Comparison of ENCODE assay signal across 10 cellular contexts in the genomic region with DNA sequence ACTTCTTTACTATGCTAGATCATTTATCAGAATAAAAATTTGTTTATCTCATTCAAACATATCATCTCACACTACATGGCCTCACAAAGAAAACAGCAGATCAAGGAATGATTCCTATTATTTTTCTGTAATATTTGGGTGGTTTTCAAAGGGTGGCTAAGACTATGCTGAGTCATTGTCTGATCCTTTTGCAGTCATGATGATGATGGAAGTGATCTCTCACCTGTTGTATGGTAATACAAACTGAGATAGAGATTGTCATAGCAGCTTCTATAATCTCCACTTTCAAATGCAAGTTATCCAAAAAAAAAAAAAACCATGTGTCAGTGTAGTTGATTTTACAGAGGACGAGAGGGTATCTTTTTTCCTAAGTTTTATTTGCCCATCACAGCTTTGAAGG. TPM values are rescaled to one million over a fixed set of nuclear protein-coding genes. Genes with fewer than 3 reads are reported as not detected.
A peak's percentile ranks its signal among the peaks of the same experiment; 100 is the strongest.
DNase-seq lines count a peak whose midpoint lies in the region; ATAC-seq and TF ChIP-seq lines count a peak whose summit lies in the region.
"Had no signal": no experiment of that assay in that cellular context is flagged by ENCODE, and none has a peak within 500 bp of the region (broad histone marks: within the 10 kb centered on the region; RNA-seq: fewer than 3 reads in every experiment).

No MANE protein-coding gene starts in this region.

- H3K4ac ChIP-seq in trophoblast cell (ENCODE audit: low read depth, low read length) = no peak overlapping the region

- H3K27ac ChIP-seq in RWPE2 (ENCODE audit: poor library complexity, severe bottlenecking) = peak overlapping the region; percentile 51
- H3K27ac ChIP-seq in esophagus muscularis mucosa (replicated peaks in 1 of 4) = peak overlapping the region; percentile 26 to 64 (median 56)
- peak overlapping the region; percentile 34 for H3K27ac ChIP-seq in skeletal muscle tissue (ENCODE audit: low read depth, low read length)
- H3K27ac ChIP-seq in trophoblast cell (ENCODE audit: low read depth, low read length) = no peak overlapping the region

- H4K8ac ChIP-seq in trophoblast cell (ENCODE audit: low read depth, low read length) = no peak overlapping the region

- ATAC-seq in RWPE2 (ENCODE audit: low read depth) = no peak

- H4K91ac ChIP-seq in trophoblast cell (ENCODE audit: low read depth, low read length) = no peak overlapping the region

- no peaks in the 10 kb centered on the region for H3K27me3 ChIP-seq in RWPE2 (ENCODE audit: insufficient read depth, poor library complexity, severe bottlenecking)
- H3K27me3 ChIP-seq in esophagus muscularis mucosa = no peaks in the 10 kb centered on the region
- no peaks in the 10 kb centered on the region for H3K27me3 ChIP-seq in skeletal muscle tissue (ENCODE audit: control insufficient read depth in 3 of 3, insufficient read depth in 3 of 3, low read length in 3 of 3)
- no peaks in the 10 kb centered on the region for H3K27me3 ChIP-seq in trophoblast cell (ENCODE audit: insufficient read depth, low read length)
- H3K27me3 ChIP-seq: ovary had no signal

- peaks cover 50% of the 10 kb centered on the region for H3K4me1 Mint-ChIP-seq in activated CD4-positive, alpha-beta T cell treated with anti-CD3 and anti-CD28 coated beads, Interleukin-2, amount 10 ng/mL, durations not matched to agents 24 days and 14 days

- peaks cover 16% of the 10 kb centered on the region for H3K9me3 Mint-ChIP-seq in activated CD4-positive, alpha-beta T cell treated with anti-CD3 and anti-CD28 coated beads, Interleukin-2, amount 10 ng/mL, durations not matched to agents 24 days and 14 days

- peak overlapping the region; percentile 92 for H3K27ac Mint-ChIP-seq in activated CD4-positive, alpha-beta T cell treated with anti-CD3 and anti-CD28 coated beads, Interleukin-2, amount 10 ng/mL, durations not matched to agents 24 days and 14 days

- no peak for TF ChIP-seq EP300 in esophagus muscularis mucosa (IDR thresholded peaks at IDR 0.05)

- no peaks in the 10 kb centered on the region for H3K36me3 ChIP-seq in RWPE2 (ENCODE audit: low read depth)
- H3K36me3 ChIP-seq in esophagus muscularis mucosa = no peaks in the 10 kb centered on the region
- no peaks in the 10 kb centered on the region for H3K36me3 ChIP-seq in skeletal muscle tissue (ENCODE audit: control insufficient read depth in 3 of 3, insufficient read depth in 3 of 3, low read length in 3 of 3)
- H3K36me3 ChIP-seq in trophoblast cell (ENCODE audit: control insufficient read depth in 1 of 2, insufficient read depth in 2 of 2, low read length in 2 of 2) = no peaks in the 10 kb centered on the region
- H3K36me3 ChIP-seq: ovary had no signal

- H3K27me3 Mint-ChIP-seq in activated CD4-positive, alpha-beta T cell treated with anti-CD3 and anti-CD28 coated beads, Interleukin-2, amount 10 ng/mL, durations not matched to agents 24 days and 14 days = no peaks in the 10 kb centered on the region

- no peak overlapping the region for H3K18ac ChIP-seq in trophoblast cell (ENCODE audit: low read length)

- H3K23ac ChIP-seq in trophoblast cell (ENCODE audit: low read length) = no peak overlapping the region

- DNase-seq in activated CD4-positive, alpha-beta T cell treated with anti-CD3 and anti-CD28 coated beads, Interleukin-2, amount 10 ng/mL, durations not matched to agents 24 days and 14 days = no peak
- no peak for DNase-seq in activated CD4-positive, alpha-beta T cell treated with anti-CD3 and anti-CD28 coated beads, Interleukin-2, amount 50 U/mL, for 4 hours
- DNase-seq in RWPE2 (ENCODE audit: low spot score) = no peak
- DNase-seq in esophagus muscularis mucosa (ENCODE audit: extremely low spot score) = no peak
- DNase-seq in NCI-H1048 (lab: John Stamatoyannopoulos, UW) = no peak
- no peak for DNase-seq in trophoblast cell
- no peak for DNase-seq in NCI-H2029 (lab: John Stamatoyannopoulos, UW)
- DNase-seq: ovary; stimulated activated CD4-positive, alpha-beta T cell treated with anti-CD3 and anti-CD28 coated beads, Interleukin-4, amount 100 ng/mL, for 1 hour had no signal

- no peak for TF ChIP-seq POLR2A in esophagus muscularis mucosa (IDR thresholded peaks at IDR 0.05; ENCODE audit: low read depth)

- no peak overlapping the region for H2BK12ac ChIP-seq in trophoblast cell (ENCODE audit: low read length)

- H3K9me3 ChIP-seq in RWPE2 (ENCODE audit: severe bottlenecking) (no peaks in the 10 kb centered on the region), esophagus muscularis mucosa (no peaks in the 10 kb centered on the region), skeletal muscle tissue (ENCODE audit: control insufficient read depth in 3 of 3, low read length in 3 of 3) (no peaks in the 10 kb centered on the region), trophoblast cell (ENCODE audit: insufficient read depth, low read depth, low read length) (no peaks in the 10 kb centered on the region)
- H3K9me3 ChIP-seq: ovary had no signal

- H3K4me3 Mint-ChIP-seq in activated CD4-positive, alpha-beta T cell treated with anti-CD3 and anti-CD28 coated beads, Interleukin-2, amount 10 ng/mL, durations not matched to agents 24 days and 14 days = peak overlapping the region; percentile 70

- no peak overlapping the region for H2BK120ac ChIP-seq in trophoblast cell (ENCODE audit: insufficient read depth, low read length, poor library complexity)

- H3K4me1 ChIP-seq in RWPE2 (ENCODE audit: insufficient read depth, poor library complexity, severe bottlenecking) = peaks cover 33% of the 10 kb centered on the region
- peaks cover 22 to 25% (median 24%) of the 10 kb centered on the region in 4 donors for H3K4me1 ChIP-seq in esophagus muscularis mucosa
- H3K4me1 ChIP-seq in skeletal muscle tissue (ENCODE audit: control insufficient read depth in 3 of 3, insufficient read depth in 3 of 3, low read length in 3 of 3) = peaks cover 0 to 17% (median 9%) of the 10 kb centered on the region in 3 donors
- peaks cover 0 to 5% of the 10 kb centered on the region in 2 experiments for H3K4me1 ChIP-seq in trophoblast cell (ENCODE audit: control insufficient read depth in 1 of 2, insufficient read depth in 2 of 2, low read length in 2 of 2)

- H2AK5ac ChIP-seq in trophoblast cell (ENCODE audit: low read length) = no peak overlapping the region

- H3K14ac ChIP-seq in trophoblast cell (ENCODE audit: low read length) = no peak overlapping the region

- no peak overlapping the region for H2AFZ ChIP-seq in trophoblast cell (ENCODE audit: insufficient read depth, low read length, poor library complexity)

- WGBS in esophagus muscularis mucosa = 69% methylated on average over 1 of the region's 1 CpG
- WGBS in trophoblast cell (ENCODE audit: extremely low coverage, insufficient coverage, insufficient read length) = no CpG with 5 or more reads among the region's 1 CpG

- peaks cover 1% of the 10 kb centered on the region for H3K79me1 ChIP-seq in trophoblast cell (ENCODE audit: low read length)

- intact Hi-C loops in activated CD4-positive, alpha-beta T cell treated with anti-CD3 and anti-CD28 coated beads, Interleukin-2, amount 10 ng/mL, durations not matched to agents 24 days and 14 days (cut with micrococcal nuclease) = loop anchor here (1.0 to 2.0 kb wide), 3 partner anchors 10 to 53 kb away; no protein-coding TSS in a partner anchor
- intact Hi-C loops in esophagus muscularis mucosa (cut with DNase I) = no loop called here

- no peaks in the 10 kb centered on the region for H3K79me2 ChIP-seq in trophoblast cell (ENCODE audit: control insufficient read depth, insufficient read depth, low read length, poor library complexity)

- no peak overlapping the region for H4K12ac ChIP-seq in trophoblast cell (ENCODE audit: low read depth, low read length)

- H3K36me3 Mint-ChIP-seq in activated CD4-positive, alpha-beta T cell treated with anti-CD3 and anti-CD28 coated beads, Interleukin-2, amount 10 ng/mL, durations not matched to agents 24 days and 14 days (ENCODE audit: low read depth) = peaks cover 13% of the 10 kb centered on the region

- H2BK5ac ChIP-seq in trophoblast cell (ENCODE audit: low read depth, low read length, poor library complexity) = no peak overlapping the region

- no peak overlapping the region for H3K4me2 ChIP-seq in trophoblast cell (ENCODE audit: low read length)

- TF ChIP-seq CTCF in RWPE2 (IDR thresholded peaks at IDR 0.05; ENCODE audit: poor library complexity, severe bottlenecking) (no peak), esophagus muscularis mucosa (IDR thresholded peaks at IDR 0.05) (no peak)

- H3K4me3 ChIP-seq in RWPE2 (ENCODE audit: severe bottlenecking) (no peak overlapping the region), esophagus muscularis mucosa (no peak overlapping the region), skeletal muscle tissue (ENCODE audit: low read length in 3 of 3) (no peak overlapping the region), trophoblast cell (ENCODE audit: low read depth, low read length) (no peak overlapping the region)
- H3K4me3 ChIP-seq: ovary had no signal

- H3K9ac ChIP-seq in skeletal muscle tissue (ENCODE audit: low read depth in 1 of 3, low read length in 3 of 3) = no peak overlapping the region
- no peak overlapping the region for H3K9ac ChIP-seq in trophoblast cell (ENCODE audit: low read length)

RNA-seq across cellular contexts. Expression of a gene that starts 37.2 kb away (rescaled TPM):
- 107 and 110 TPM in 2 replicates for total RNA-seq in activated CD4-positive, alpha-beta T cell treated with anti-CD3 and anti-CD28 coated beads, Interleukin-2, amount 10 ng/mL, durations not matched to agents 24 days and 14 days
- total RNA-seq in esophagus muscularis mucosa = 1 to 10 TPM in 1 of 4 donors, under 1 TPM in 3; 0.42 to 3.0 (median 0.73) TPM
- total RNA-seq in skeletal muscle tissue = 0.52 TPM
- polyA plus RNA-seq in trophoblast cell (2013) = 0.06 and 0.11 TPM in 2 replicates

RNA-seq across cellular contexts. Expression of a gene that starts 54.0 kb away (rescaled TPM):
- 0.40 and 0.50 TPM in 2 replicates for total RNA-seq in activated CD4-positive, alpha-beta T cell treated with anti-CD3 and anti-CD28 coated beads, Interleukin-2, amount 10 ng/mL, durations not matched to agents 24 days and 14 days
- total RNA-seq in esophagus muscularis mucosa (under 1 TPM in 1 of 4 donors, not detected in 3; under 0.01 TPM), skeletal muscle tissue (not detected)
- not detected in 2 replicates for polyA plus RNA-seq in trophoblast cell (2013)

Comparison
In these comparisons a context has a peak if more than half of its experiments do, and no peak if none do; other contexts are left out.
1. RNA of a gene that starts 37.2 kb away (total RNA-seq): 107 to 110 TPM in activated CD4-positive, alpha-beta T cell treated with anti-CD3 and anti-CD28 coated beads, Interleukin-2, amount 10 ng/mL, durations not matched to agents 24 days and 14 days; 0.42 to 3.0 TPM in esophagus muscularis mucosa and 0.52 TPM in skeletal muscle tissue (single experiment); every median in the first group is over 10 times any median in the second.